8 cellular contexts compared by ENCODE assay signal in the genomic region with DNA sequence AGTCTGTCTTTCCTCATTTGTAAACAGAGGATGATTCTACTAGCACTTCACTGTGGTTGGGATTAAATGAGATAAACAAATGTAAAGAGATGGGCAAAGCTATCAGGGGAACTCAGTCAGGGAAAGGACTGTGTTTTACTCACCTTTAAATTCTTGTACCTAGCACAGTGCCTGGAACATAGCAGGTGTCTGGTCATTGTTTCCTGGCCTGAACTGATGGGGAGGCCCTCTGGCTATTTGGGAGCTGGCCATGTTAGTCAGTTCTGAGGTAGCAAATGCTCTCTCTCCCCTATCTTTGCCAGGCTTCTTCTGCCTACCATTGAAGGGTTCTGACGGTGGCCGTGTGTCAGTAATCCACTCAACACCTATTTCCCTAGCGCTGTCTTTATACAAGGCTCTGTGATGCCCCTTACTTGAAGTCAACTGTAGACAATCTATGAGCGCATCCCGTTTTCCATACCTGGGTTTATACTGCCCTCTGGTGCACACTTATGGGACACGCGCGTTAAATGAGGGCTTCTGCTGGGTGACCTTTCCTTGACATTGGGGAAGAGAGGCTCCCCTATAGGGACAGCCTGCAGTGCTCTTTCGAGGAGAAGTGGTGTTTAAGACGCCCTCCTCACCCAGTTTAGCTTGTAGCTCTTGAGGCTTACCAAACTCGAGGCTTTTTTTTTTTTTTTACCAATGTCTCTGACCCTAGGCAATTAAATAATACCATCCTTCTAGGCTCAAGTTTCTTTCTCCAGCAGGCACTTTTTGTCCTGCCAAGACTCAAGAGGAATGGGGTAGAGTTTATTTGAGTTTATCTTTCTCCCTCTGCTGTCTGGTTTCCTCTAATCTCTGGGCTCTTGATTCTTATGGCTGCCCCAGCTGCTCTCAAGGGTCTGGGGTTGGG. TPM values are rescaled to one million over a fixed set of nuclear protein-coding genes. Genes with fewer than 3 reads are reported as not detected.
A peak's percentile ranks its signal among the peaks of the same experiment; 100 is the strongest.
DNase-seq lines count a peak whose midpoint lies in the region; ATAC-seq and TF ChIP-seq lines count a peak whose summit lies in the region.

No MANE protein-coding gene starts in this region.

- peak; percentile 61 for ATAC-seq in GM18498 (IDR thresholded peaks at IDR 0.05; ENCODE audit: unreplicated experiment)

- DNase-seq in HUDEP-2 (lab: John Stamatoyannopoulos, UW; ENCODE audit: unreplicated experiment in 76 of 76) (peak in 64 of 76 experiments; percentile 8 to 79 (median 48)), NOMO-1 (lab: John Stamatoyannopoulos, UW; ENCODE audit: unreplicated experiment in 2 of 2) (peak; percentile 66 to 73), endothelial cell (ENCODE audit: low spot score) (peak; percentile 70), myocyte (ENCODE audit: low read depth) (peak; percentile 74), posterior vena cava (ENCODE audit: low spot score) (no peak)
- peak in 2 of 3 experiments; percentile 25 to 47 for DNase-seq in activated CD8-positive, alpha-beta memory T cell treated with anti-CD3 and anti-CD28 coated beads for 48 hours (ENCODE audit: low read depth in 2 of 3, low spot score in 2 of 3)
- DNase-seq in stimulated activated CD8-positive, alpha-beta memory T cell treated with anti-CD3 and anti-CD28 coated beads, Interleukin-7, amount 100 ng/mL, for 1 hour (ENCODE audit: low read depth in 2 of 2): peak; percentile 28 to 29

- H3K4me1 Mint-ChIP-seq in endothelial cell (ENCODE audit: unreplicated experiment): peaks cover 8% of the 10 kb centered on the region

- no peaks in the 10 kb centered on the region for H3K27me3 Mint-ChIP-seq in endothelial cell (ENCODE audit: unreplicated experiment)

- no peaks in the 10 kb centered on the region for H3K36me3 Mint-ChIP-seq in endothelial cell (ENCODE audit: low read depth, unreplicated experiment)

- H3K27ac Mint-ChIP-seq in endothelial cell (ENCODE audit: unreplicated experiment): no peak overlapping the region

- H3K4me3 Mint-ChIP-seq in endothelial cell (ENCODE audit: unreplicated experiment): no peak overlapping the region

- intact Hi-C loops in posterior vena cava (cut with DNase I): loop anchor here (5.0 to 10.0 kb wide), 3 partner anchors 71 to 244 kb away; a partner anchor contains a TSS

- peak; percentile 63 for TF ChIP-seq CTCF in endothelial cell (IDR thresholded peaks at IDR 0.05; ENCODE audit: unreplicated experiment)

- H3K9me3 Mint-ChIP-seq in endothelial cell (ENCODE audit: unreplicated experiment): no peaks in the 10 kb centered on the region

RNA-seq across cellular contexts. Expression of a gene that starts 4.0 kb away (rescaled TPM):
- not detected for total RNA-seq in endothelial cell (ENCODE audit: unreplicated experiment)
- total RNA-seq in myocyte: not detected in 2 replicates
- polyA plus RNA-seq in myocyte (2012): not detected
- total RNA-seq in posterior vena cava: not detected

RNA-seq across cellular contexts. Expression of a gene that starts 25.3 kb away (rescaled TPM):
- total RNA-seq in endothelial cell (ENCODE audit: unreplicated experiment) (16.0 TPM), myocyte (6.1 and 6.8 TPM in 2 replicates), posterior vena cava (1 to 10 TPM; 5.9 to 7.7 TPM)
- polyA plus RNA-seq in myocyte (2012): 5.6 TPM

RNA-seq across cellular contexts. Expression of a gene that starts 49.0 kb away (rescaled TPM):
- total RNA-seq in endothelial cell (ENCODE audit: unreplicated experiment) (17.3 TPM), myocyte (23.0 and 23.6 TPM in 2 replicates), posterior vena cava (10 to 100 TPM; 19.1 to 25.1 TPM)
- polyA plus RNA-seq in myocyte (2012): 6.4 TPM
